18 cellular contexts compared by ENCODE assay signal in genomic region chr10:133391249-133391635, GRCh38. TPM values are rescaled to one million over a fixed set of nuclear protein-coding genes. Genes with fewer than 3 reads are reported as not detected.
DNase-seq lines count a peak whose midpoint lies in the region; ATAC-seq and TF ChIP-seq lines count a peak whose summit lies in the region.
"Had no signal": no experiment of that assay in that cellular context is flagged by ENCODE, and none has a peak within 500 bp of the region (broad histone marks: within the 10 kb centered on the region; RNA-seq: fewer than 3 reads in every experiment).

No MANE protein-coding gene starts in this region.

- POLR2A ChIA-PET in activated CD4-positive, alpha-beta memory T cell treated with anti-CD3 and anti-CD28 coated beads, Interleukin-2, amount 10 ng/mL, durations not matched to agents 7 days and 5 days (lab: Charles Lee) = interaction anchor here (1.2 to 5.7 kb wide), 5 partner anchors 10 to 84 kb away, joined by 3 to 68 read pairs (median 8); partner anchors contain the start of genes ECHS1 and PAOX

- H3K9me3 Mint-ChIP-seq in activated CD4-positive, alpha-beta memory T cell treated with anti-CD3 and anti-CD28 coated beads, Interleukin-2, amount 10 ng/mL, durations not matched to agents 7 days and 5 days = no peaks in the 10 kb centered on the region

- peak overlapping the region; percentile 98 for H3K27ac Mint-ChIP-seq in activated CD4-positive, alpha-beta memory T cell treated with anti-CD3 and anti-CD28 coated beads, Interleukin-2, amount 10 ng/mL, durations not matched to agents 7 days and 5 days

- H3K9me3 ChIP-seq in upper lobe of right lung = no peaks in the 10 kb centered on the region
- H3K9me3 ChIP-seq: ovary had no signal

- peaks cover 65% of the 10 kb centered on the region for H3K4me1 Mint-ChIP-seq in activated CD4-positive, alpha-beta memory T cell treated with anti-CD3 and anti-CD28 coated beads, Interleukin-2, amount 10 ng/mL, durations not matched to agents 7 days and 5 days

- H3K36me3 Mint-ChIP-seq in activated CD4-positive, alpha-beta memory T cell treated with anti-CD3 and anti-CD28 coated beads, Interleukin-2, amount 10 ng/mL, durations not matched to agents 7 days and 5 days (ENCODE audit: low read depth) = peaks cover 13% of the 10 kb centered on the region

- no peak for TF ChIP-seq CTCF in upper lobe of right lung (IDR thresholded peaks at IDR 0.05)

- DNase-seq in cardiac septum (ENCODE audit: low spot score) (peak; percentile 43), Right ventricle myocardium superior (no peak), left lobe of liver (ENCODE audit: low spot score) (peak; percentile 26), upper lobe of right lung (peak; percentile 47), MV-4-11 (lab: John Stamatoyannopoulos, UW) (no peak), glomerular visceral epithelial cell (ENCODE audit: extremely low spot score) (no peak), hepatic stellate cell (ENCODE audit: low spot score) (no peak)
- no peak for DNase-seq in activated CD4-positive, alpha-beta memory T cell treated with anti-CD3 and anti-CD28 coated beads, Interleukin-2, amount 10 ng/mL, durations not matched to agents 7 days and 5 days
- DNase-seq: AML-193, foreskin melanocyte, HCEC 1CT, KBM-7, mesenchymal stem cell, NCI-H1436 treated with DMSO at 0.1 percent for 48 hours, NCI-H446 treated with DMSO at 0.1 percent for 48 hours had no signal

- no peaks in the 10 kb centered on the region for H3K27me3 Mint-ChIP-seq in activated CD4-positive, alpha-beta memory T cell treated with anti-CD3 and anti-CD28 coated beads, Interleukin-2, amount 10 ng/mL, durations not matched to agents 7 days and 5 days

- intact Hi-C loops in cardiac septum (cut with DNase I) = no loop called here
- intact Hi-C loops in Right ventricle myocardium superior (cut with DNase I) = no loop called here
- intact Hi-C loops in upper lobe of right lung (cut with DNase I) = no loop called here

- peaks cover 7% of the 10 kb centered on the region for H3K36me3 ChIP-seq in upper lobe of right lung
- H3K36me3 ChIP-seq: ovary had no signal

- no peak for ATAC-seq in Right ventricle myocardium superior (ENCODE audit: poor library complexity)
- ATAC-seq in left lobe of liver = no peak
- no peak for ATAC-seq in upper lobe of right lung

- no peak overlapping the region for H3K4me3 ChIP-seq in upper lobe of right lung
- H3K4me3 ChIP-seq: ovary, smooth muscle cell had no signal

- peaks cover 8% of the 10 kb centered on the region for H3K4me1 ChIP-seq in upper lobe of right lung

- H3K27me3 ChIP-seq in upper lobe of right lung = no peaks in the 10 kb centered on the region
- H3K27me3 ChIP-seq: ovary had no signal

- no peak overlapping the region for H3K27ac ChIP-seq in upper lobe of right lung
- H3K27ac ChIP-seq: ovary, VCaP had no signal

- CTCF ChIA-PET in activated CD4-positive, alpha-beta memory T cell treated with anti-CD3 and anti-CD28 coated beads, Interleukin-2, amount 10 ng/mL, durations not matched to agents 7 days and 5 days (lab: Charles Lee) = interaction anchor here (0.9 to 1.3 kb wide), 3 partner anchors 10 to 62 kb away, joined by 3 to 4 read pairs (median 4); no protein-coding TSS in a partner anchor

- peak overlapping the region; percentile 47 for H3K4me3 Mint-ChIP-seq in activated CD4-positive, alpha-beta memory T cell treated with anti-CD3 and anti-CD28 coated beads, Interleukin-2, amount 10 ng/mL, durations not matched to agents 7 days and 5 days

RNA-seq across cellular contexts. Expression of gene MTG1, which starts 2.7 kb away (rescaled TPM):
- total RNA-seq in cardiac septum (21.6 TPM), Right ventricle myocardium superior (14.7 TPM), left lobe of liver (47.3 TPM), upper lobe of right lung (33.0 TPM)
- total RNA-seq in activated CD4-positive, alpha-beta memory T cell treated with anti-CD3 and anti-CD28 coated beads, Interleukin-2, amount 10 ng/mL, durations not matched to agents 7 days and 5 days = 10 to 100 TPM; 41.7 to 42.2 TPM

RNA-seq across cellular contexts. Expression of gene PAOX, which starts 12.2 kb away (rescaled TPM):
- total RNA-seq in cardiac septum = 2.9 TPM
- 3.4 TPM for total RNA-seq in Right ventricle myocardium superior
- total RNA-seq in activated CD4-positive, alpha-beta memory T cell treated with anti-CD3 and anti-CD28 coated beads, Interleukin-2, amount 10 ng/mL, durations not matched to agents 7 days and 5 days = 1 to 10 TPM; 5.9 to 7.8 TPM
- total RNA-seq in left lobe of liver = 18.0 TPM
- 6.0 TPM for total RNA-seq in upper lobe of right lung

RNA-seq across cellular contexts. Expression of gene ECHS1, which starts 18.1 kb away (rescaled TPM):
- total RNA-seq in cardiac septum (152 TPM), Right ventricle myocardium superior (239 TPM), left lobe of liver (764 TPM), upper lobe of right lung (55.8 TPM)
- total RNA-seq in activated CD4-positive, alpha-beta memory T cell treated with anti-CD3 and anti-CD28 coated beads, Interleukin-2, amount 10 ng/mL, durations not matched to agents 7 days and 5 days = 10 to 100 TPM; 31.3 to 31.6 TPM

RNA-seq across cellular contexts. Expression of gene SPRN, which starts 33.2 kb away (rescaled TPM):
- total RNA-seq in cardiac septum (not detected), Right ventricle myocardium superior (not detected), left lobe of liver (0.18 TPM), upper lobe of right lung (not detected)
- not detected for total RNA-seq in activated CD4-positive, alpha-beta memory T cell treated with anti-CD3 and anti-CD28 coated beads, Interleukin-2, amount 10 ng/mL, durations not matched to agents 7 days and 5 days

RNA-seq across cellular contexts. Expression of gene FUOM, which starts 33.4 kb away (rescaled TPM):
- total RNA-seq in cardiac septum = 6.1 TPM
- total RNA-seq in Right ventricle myocardium superior = 7.4 TPM
- 10 to 100 TPM; 11.2 to 11.4 TPM for total RNA-seq in activated CD4-positive, alpha-beta memory T cell treated with anti-CD3 and anti-CD28 coated beads, Interleukin-2, amount 10 ng/mL, durations not matched to agents 7 days and 5 days
- total RNA-seq in left lobe of liver = 177 TPM
- total RNA-seq in upper lobe of right lung = 21.2 TPM

Comparison
In these comparisons a context has a peak if more than half of its experiments do, and no peak if none do; other contexts are left out.
1. DNase-seq: peak in cardiac septum (single experiment), left lobe of liver (single experiment) and upper lobe of right lung (single experiment); none in Right ventricle myocardium superior (single experiment), activated CD4-positive, alpha-beta memory T cell treated with anti-CD3 and anti-CD28 coated beads, Interleukin-2, amount 10 ng/mL, durations not matched to agents 7 days and 5 days (single experiment), MV-4-11 (single experiment), glomerular visceral epithelial cell (single experiment) and hepatic stellate cell (single experiment).